Comparison of ENCODE assay signal across 1 cellular context in the genomic region with DNA sequence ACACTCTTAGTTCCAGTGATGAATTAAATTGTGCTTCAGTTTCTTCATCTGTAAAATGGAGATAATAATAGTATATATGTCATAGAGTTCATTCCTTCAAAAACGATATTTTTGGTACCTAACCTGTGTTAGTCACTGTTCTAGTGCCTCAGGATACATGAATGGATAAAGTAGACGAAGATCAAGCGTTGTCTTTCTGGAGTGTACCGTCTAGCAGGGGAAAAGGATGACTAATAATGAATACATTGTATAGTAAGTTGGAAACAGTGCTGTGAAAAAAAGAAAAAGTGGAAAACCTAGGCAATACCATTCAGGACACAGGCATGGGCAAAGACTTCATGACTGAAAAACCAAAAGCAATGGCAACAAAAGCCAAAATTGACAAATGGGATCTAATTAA.
TF ChIP-seq lines count a peak whose summit lies in the region.

No MANE protein-coding gene starts in this region.

TF ChIP-seq in A549, 52 proteins besides CTCF, POLR2A, EP300 and RAD21 (continued from another document):
- no peak for TF ChIP-seq RNF2 (IDR thresholded peaks at IDR 0.05; ENCODE audit: borderline replicate concordance, low read depth)
